In genomic region chr12:19971396-19971802, GRCh38 we compare ENCODE assay signal across 14 cellular contexts.
DNase-seq lines count a peak whose midpoint lies in the region; ATAC-seq and TF ChIP-seq lines count a peak whose summit lies in the region.
"Had no signal": no experiment of that assay in that cellular context is flagged by ENCODE, and none has a peak within 500 bp of the region (broad histone marks: within the 10 kb centered on the region; RNA-seq: fewer than 3 reads in every experiment).

No MANE protein-coding gene starts in this region.

- DNase-seq in AG10803 (ENCODE audit: low read depth) (peak; percentile 60), NCI-H146 treated with DMSO at 0.1 percent for 48 hours (lab: John Stamatoyannopoulos, UW; ENCODE audit: unreplicated experiment) (peak; percentile 74), endothelial cell (ENCODE audit: low spot score) (peak; percentile 7), mesendoderm (peak; percentile 93), ascending aorta (ENCODE audit: low spot score in 2 of 2) (no peak)
- DNase-seq: activated CD8-positive, alpha-beta T cell treated with anti-CD3 and anti-CD28 coated beads for 36 hours; activated naive CD8-positive, alpha-beta T cell treated with anti-CD3 and anti-CD28 coated beads, Interleukin-2, amount 50 U/mL, for 24 hours; HFFc6; left ventricle myocardium inferior; NCI-H526 treated with DMSO at 0.1 percent for 48 hours had no signal

- no peak overlapping the region for H2BK120ac ChIP-seq in mesendoderm (ENCODE audit: low read depth, low read length)

- no peaks in the 10 kb centered on the region for H3K9me3 ChIP-seq in ascending aorta
- H3K9me3 ChIP-seq: left ventricle myocardium inferior had no signal

- H3K27ac Mint-ChIP-seq in endothelial cell (ENCODE audit: unreplicated experiment) = no peak overlapping the region
- no peak overlapping the region for H3K27ac Mint-ChIP-seq in activated T-helper 17 cell treated with anti-CD3 and anti-CD28 coated beads, Interleukin-2, amount 50 U/mL, for 72 hours
- H3K27ac Mint-ChIP-seq: activated CD8-positive, alpha-beta T cell treated with anti-CD3 and anti-CD28 coated beads for 36 hours; activated naive CD8-positive, alpha-beta T cell treated with anti-CD3 and anti-CD28 coated beads, Interleukin-2, amount 50 U/mL, for 24 hours; HFFc6 had no signal

- no peaks in the 10 kb centered on the region for H3K27me3 Mint-ChIP-seq in endothelial cell (ENCODE audit: unreplicated experiment)
- peaks cover 8% of the 10 kb centered on the region for H3K27me3 Mint-ChIP-seq in activated T-helper 17 cell treated with anti-CD3 and anti-CD28 coated beads, Interleukin-2, amount 50 U/mL, for 72 hours
- H3K27me3 Mint-ChIP-seq: activated CD8-positive, alpha-beta T cell treated with anti-CD3 and anti-CD28 coated beads for 36 hours had no signal

- H3K36me3 Mint-ChIP-seq in endothelial cell (ENCODE audit: low read depth, unreplicated experiment) = no peaks in the 10 kb centered on the region
- no peaks in the 10 kb centered on the region for H3K36me3 Mint-ChIP-seq in activated T-helper 17 cell treated with anti-CD3 and anti-CD28 coated beads, Interleukin-2, amount 50 U/mL, for 72 hours (ENCODE audit: low read depth)

- no peak overlapping the region for H2BK15ac ChIP-seq in mesendoderm (replicated peaks; ENCODE audit: low read depth)

- H3K4me2 ChIP-seq in mesendoderm (ENCODE audit: low read length) = no peak overlapping the region

- H3K79me1 ChIP-seq in mesendoderm (ENCODE audit: low read length) = no peaks in the 10 kb centered on the region

- H3K27me3 ChIP-seq in mesendoderm (ENCODE audit: insufficient read depth, low read length, poor library complexity) = no peaks in the 10 kb centered on the region
- H3K27me3 ChIP-seq in ascending aorta = no peaks in the 10 kb centered on the region

- H3K23ac ChIP-seq in mesendoderm (ENCODE audit: low read length) = no peak overlapping the region

- no peak overlapping the region for H2AK5ac ChIP-seq in mesendoderm (ENCODE audit: low read length)

- H3K79me2 ChIP-seq in mesendoderm (ENCODE audit: control insufficient read depth, insufficient read depth, low read length) = no peaks in the 10 kb centered on the region

- H3K36me3 ChIP-seq in mesendoderm (ENCODE audit: control insufficient read depth, insufficient read depth, low read length) = no peaks in the 10 kb centered on the region
- no peaks in the 10 kb centered on the region for H3K36me3 ChIP-seq in ascending aorta
- H3K36me3 ChIP-seq: left ventricle myocardium inferior had no signal

- TF ChIP-seq CTCF in AG10803 (conservative IDR thresholded peaks at IDR 0.05; ENCODE audit: low read length) = no peak
- TF ChIP-seq CTCF in endothelial cell (IDR thresholded peaks at IDR 0.05; ENCODE audit: unreplicated experiment) = no peak
- no peak for TF ChIP-seq CTCF in ascending aorta (IDR thresholded peaks at IDR 0.05)

- H3K4me1 Mint-ChIP-seq in endothelial cell (ENCODE audit: unreplicated experiment) = no peaks in the 10 kb centered on the region
- H3K4me1 Mint-ChIP-seq in activated T-helper 17 cell treated with anti-CD3 and anti-CD28 coated beads, Interleukin-2, amount 50 U/mL, for 72 hours = no peaks in the 10 kb centered on the region

- H3K56ac ChIP-seq in mesendoderm (ENCODE audit: low read length) = no peak overlapping the region

- no peaks in the 10 kb centered on the region for H3K9me3 Mint-ChIP-seq in endothelial cell (ENCODE audit: unreplicated experiment)
- no peaks in the 10 kb centered on the region for H3K9me3 Mint-ChIP-seq in activated T-helper 17 cell treated with anti-CD3 and anti-CD28 coated beads, Interleukin-2, amount 50 U/mL, for 72 hours
- H3K9me3 Mint-ChIP-seq: activated CD8-positive, alpha-beta T cell treated with anti-CD3 and anti-CD28 coated beads for 36 hours; activated naive CD8-positive, alpha-beta T cell treated with anti-CD3 and anti-CD28 coated beads, Interleukin-2, amount 50 U/mL, for 24 hours had no signal

- no peak overlapping the region for H3K18ac ChIP-seq in mesendoderm (ENCODE audit: low read length)

- H3K4me1 ChIP-seq in mesendoderm (ENCODE audit: control insufficient read depth, low read depth, low read length) = no peaks in the 10 kb centered on the region
- peaks cover 0 to 37% of the 10 kb centered on the region in 2 donors for H3K4me1 ChIP-seq in ascending aorta

- H4K5ac ChIP-seq in mesendoderm (ENCODE audit: low read length) = no peak overlapping the region

- no CpG with 5 or more reads among the region's 5 CpGs for WGBS in mesendoderm (ENCODE audit: extremely low coverage, insufficient coverage, low lambda C conversion rate)

- no peak overlapping the region for H3K4me3 ChIP-seq in AG10803 (ENCODE audit: low read length)
- no peak overlapping the region for H3K4me3 ChIP-seq in mesendoderm (ENCODE audit: low read length)
- H3K4me3 ChIP-seq in ascending aorta = no peak overlapping the region
- H3K4me3 ChIP-seq: left ventricle myocardium inferior had no signal

- intact Hi-C loops in ascending aorta (cut with DNase I) = loop anchor here (5.0 kb wide), 1 partner anchor 194 kb away; no protein-coding TSS in a partner anchor

- H3K9ac ChIP-seq in mesendoderm (ENCODE audit: low read length) = no peak overlapping the region

- no peak overlapping the region for H3K4ac ChIP-seq in mesendoderm (ENCODE audit: low read depth, low read length)

- no peak overlapping the region for H2BK5ac ChIP-seq in mesendoderm (ENCODE audit: low read length)

- H3K27ac ChIP-seq in mesendoderm (ENCODE audit: low read depth, low read length) = no peak overlapping the region
- H3K27ac ChIP-seq in ascending aorta = peak overlapping the region in 1 of 2 donors; percentile 76
- H3K27ac ChIP-seq: epithelial cell of prostate, left ventricle myocardium inferior had no signal

- no peak overlapping the region for H4K8ac ChIP-seq in mesendoderm (ENCODE audit: low read depth, low read length)

- no peak for ATAC-seq in activated T-helper 17 cell treated with anti-CD3 and anti-CD28 coated beads, Interleukin-2, amount 50 U/mL, for 72 hours (replicated peaks)
- ATAC-seq in GM21723 (IDR thresholded peaks at IDR 0.05; ENCODE audit: unreplicated experiment) = no peak
- no peak for ATAC-seq in GM21390 (IDR thresholded peaks at IDR 0.05; ENCODE audit: unreplicated experiment)
- ATAC-seq: activated CD8-positive, alpha-beta T cell treated with anti-CD3 and anti-CD28 coated beads for 36 hours; activated naive CD8-positive, alpha-beta T cell treated with anti-CD3 and anti-CD28 coated beads, Interleukin-2, amount 50 U/mL, for 24 hours had no signal

- H3K4me3 Mint-ChIP-seq in endothelial cell (ENCODE audit: unreplicated experiment) = no peak overlapping the region
- H3K4me3 Mint-ChIP-seq in activated T-helper 17 cell treated with anti-CD3 and anti-CD28 coated beads, Interleukin-2, amount 50 U/mL, for 72 hours = no peak overlapping the region
- H3K4me3 Mint-ChIP-seq: activated CD8-positive, alpha-beta T cell treated with anti-CD3 and anti-CD28 coated beads for 36 hours; activated naive CD8-positive, alpha-beta T cell treated with anti-CD3 and anti-CD28 coated beads, Interleukin-2, amount 50 U/mL, for 24 hours; HFFc6 had no signal

Comparison
In these comparisons a context has a peak if more than half of its experiments do, and no peak if none do; other contexts are left out.
1. DNase-seq: peak in AG10803 (single experiment), NCI-H146 treated with DMSO at 0.1 percent for 48 hours (single experiment), endothelial cell (single experiment) and mesendoderm (single experiment); none in ascending aorta (0 of 2).